In the genomic region with DNA sequence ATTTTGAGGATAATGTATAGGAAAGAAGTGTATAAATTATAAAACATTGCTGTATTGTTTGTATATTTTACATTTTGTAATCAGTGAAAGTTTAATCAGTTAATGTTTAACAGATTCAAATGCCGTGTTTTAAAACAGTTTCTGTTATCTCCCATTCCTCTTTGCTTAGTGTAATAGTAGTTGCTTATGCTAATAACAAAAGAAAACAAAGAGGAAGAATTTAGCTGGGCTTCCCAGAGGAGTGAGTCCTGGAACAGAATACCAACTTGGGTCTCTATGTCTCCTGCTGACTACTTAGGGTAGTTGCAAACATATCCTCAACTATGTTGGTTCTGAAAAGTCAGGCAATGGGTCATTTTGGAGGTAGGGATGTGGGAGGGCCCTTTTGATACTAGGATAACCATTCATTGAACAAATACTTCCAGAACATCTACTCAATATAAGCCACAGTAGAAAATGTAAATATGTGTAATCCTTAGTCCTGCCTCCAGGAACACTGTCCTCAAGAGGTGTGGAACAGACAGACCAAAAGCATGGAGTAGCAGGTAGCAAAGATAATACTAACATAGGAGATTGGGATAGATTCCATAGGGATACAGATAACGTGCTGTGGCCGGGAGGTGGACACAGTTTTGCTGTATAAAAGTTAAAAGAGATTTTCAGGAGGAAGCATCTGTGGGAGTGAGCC, we compare ENCODE assay signal across 23 cellular contexts. TPM values are rescaled to one million over a fixed set of nuclear protein-coding genes. Genes with fewer than 3 reads are reported as not detected.
DNase-seq lines count a peak whose midpoint lies in the region; ATAC-seq, FAIRE-seq and TF ChIP-seq lines count a peak whose summit lies in the region.
"Had no signal": no experiment of that assay in that cellular context is flagged by ENCODE, and none has a peak within 500 bp of the region (broad histone marks: within the 10 kb centered on the region; RNA-seq: fewer than 3 reads in every experiment).

No MANE protein-coding gene starts in this region.

- WGBS in IMR-90 (ENCODE audit: extremely low coverage in 2 of 2, insufficient read length in 1 of 2), 2 experiments: no CpG with 5 or more reads among the region's 3 CpGs

- no peak overlapping the region for H3K4me3 ChIP-seq in IMR-90 (ENCODE audit: insufficient read depth, low read depth, low read length)
- H3K4me3 ChIP-seq in Peyer's patch: no peak overlapping the region
- H3K4me3 ChIP-seq: sigmoid colon, vagina had no signal

- H2AK5ac ChIP-seq in IMR-90 (ENCODE audit: low read depth, low read length): peak overlapping the region; percentile 84

- POLR2A ChIA-PET in IMR-90 (lab: Charles Lee; ENCODE audit: unreplicated experiment): no interaction called here

- ATAC-seq in IMR-90 (ENCODE audit: low read depth) (peak; percentile 40), left lobe of liver (peak; percentile 54)
- ATAC-seq: activated CD8-positive, alpha-beta memory T cell treated with anti-CD3 and anti-CD28 coated beads, Interleukin-2, amount 10 ng/mL, durations not matched to agents 7 days and 5 days; left cardiac atrium had no signal

- H3K27me3 ChIP-seq in IMR-90 (ENCODE audit: control insufficient read depth, insufficient read depth, low read length): no peaks in the 10 kb centered on the region
- H3K27me3 ChIP-seq in Peyer's patch: no peaks in the 10 kb centered on the region
- H3K27me3 ChIP-seq: neutrophil, sigmoid colon, vagina had no signal

- TF ChIP-seq POLR2A in IMR-90 (IDR thresholded peaks at IDR 0.05; ENCODE audit: low read depth, low read length): no peak
- TF ChIP-seq POLR2A in Peyer's patch (IDR thresholded peaks at IDR 0.05): no peak

- peak overlapping the region; percentile 58 for H3K56ac ChIP-seq in IMR-90 (ENCODE audit: extremely low read depth, insufficient read depth, low read length)

- H3K9me3 Mint-ChIP-seq in chondrocyte (ENCODE audit: low read depth) (no peaks in the 10 kb centered on the region), nephron progenitor cell (no peaks in the 10 kb centered on the region)

- H4K8ac ChIP-seq in IMR-90 (ENCODE audit: low read depth in 2 of 2, low read length in 2 of 2): peak overlapping the region; percentile 81 to 83

- in situ Hi-C loops in ACHN (cut with HindIII; ENCODE audit: low pct_ligation_motif_present, low pct_unique_long_range_greater_than_20kb, low sequenced_read_pairs) (no loop called here), IMR-90 (cut with MboI; ENCODE audit: low sequenced_read_pairs) (no loop called here)

- no peaks in the 10 kb centered on the region for H4K20me1 ChIP-seq in IMR-90 (ENCODE audit: insufficient read depth, low read length)

- H3K36me3 Mint-ChIP-seq in chondrocyte (ENCODE audit: low read depth) (no peaks in the 10 kb centered on the region), nephron progenitor cell (ENCODE audit: low read depth) (peaks cover 13% of the 10 kb centered on the region)
- H3K36me3 Mint-ChIP-seq: activated CD8-positive, alpha-beta memory T cell treated with anti-CD3 and anti-CD28 coated beads, Interleukin-2, amount 10 ng/mL, durations not matched to agents 7 days and 5 days had no signal

- H3K9me1 ChIP-seq in IMR-90 (ENCODE audit: insufficient read depth, low read length): peaks cover 10% of the 10 kb centered on the region

- H2BK5ac ChIP-seq in IMR-90 (ENCODE audit: low read depth, low read length, poor library complexity, severe bottlenecking): peak overlapping the region; percentile 99

- peak overlapping the region; percentile 95 for H2BK120ac ChIP-seq in IMR-90 (ENCODE audit: low read depth, low read length)

- no peaks in the 10 kb centered on the region for H3K9me3 ChIP-seq in IMR-90 (ENCODE audit: control insufficient read depth, insufficient read depth, low read length)
- no peaks in the 10 kb centered on the region for H3K9me3 ChIP-seq in Peyer's patch
- H3K9me3 ChIP-seq: neutrophil, sigmoid colon, vagina had no signal

- TF ChIP-seq RAD21 in IMR-90 (IDR thresholded peaks at IDR 0.05; ENCODE audit: low read length): peak; percentile 5; the same call in 1 of the 2 replicates

- TF ChIP-seq CTCF in IMR-90 (conservative IDR thresholded peaks at IDR 0.05; ENCODE audit: low read depth, low read length) (peak; percentile 12; the same call in 1 of the 2 replicates), chondrocyte (IDR thresholded peaks at IDR 0.05) (peak; percentile 58), nephron progenitor cell (IDR thresholded peaks at IDR 0.05) (no peak), Peyer's patch (IDR thresholded peaks at IDR 0.05) (peak in 3 of 6 experiments; percentile 10 to 22 (median 19))

- peak overlapping the region; percentile 46 for H2AK9ac ChIP-seq in IMR-90 (replicated peaks; ENCODE audit: low read depth, low read length, poor library complexity)

- H4K91ac ChIP-seq in IMR-90 (ENCODE audit: insufficient read depth, low read depth, low read length): peak overlapping the region; percentile 97

- H3K4me1 Mint-ChIP-seq in chondrocyte (ENCODE audit: low read depth) (peaks cover 95% of the 10 kb centered on the region), nephron progenitor cell (peaks cover 41% of the 10 kb centered on the region)

- H3K9ac ChIP-seq in IMR-90 (ENCODE audit: low read depth, low read length): no peak overlapping the region

- H3K4ac ChIP-seq in IMR-90 (ENCODE audit: low read depth, low read length): peak overlapping the region; percentile 97

- peaks cover 16 to 46% of the 10 kb centered on the region in 2 experiments for H3K79me1 ChIP-seq in IMR-90 (ENCODE audit: low read depth in 1 of 2, low read length in 2 of 2)

- H3K27ac ChIP-seq in IMR-90 (ENCODE audit: insufficient read depth, low read length): peak overlapping the region; percentile 92
- H3K27ac ChIP-seq in Peyer's patch: no peak overlapping the region
- H3K27ac ChIP-seq: neutrophil, vagina had no signal

- CTCF ChIA-PET in IMR-90 (lab: Yijun Ruan, JAX): no interaction called here

- H3K18ac ChIP-seq in IMR-90 (ENCODE audit: low read depth, low read length): peak overlapping the region; percentile 91

- H3K23ac ChIP-seq in IMR-90 (ENCODE audit: low read depth, low read length): peak overlapping the region; percentile 80

- H3K4me1 ChIP-seq in IMR-90 (ENCODE audit: control insufficient read depth, insufficient read depth, low read length) (peaks cover 30% of the 10 kb centered on the region), Peyer's patch (peaks cover 0 to 18% (median 0%) of the 10 kb centered on the region in 4 donors)

- dilution Hi-C loops in IMR-90 (cut with HindIII; ENCODE audit: low sequenced_read_pairs, unreplicated experiment): no loop called here

- H3K27me3 Mint-ChIP-seq in chondrocyte (ENCODE audit: low read depth): no peaks in the 10 kb centered on the region
- no peaks in the 10 kb centered on the region for H3K27me3 Mint-ChIP-seq in nephron progenitor cell (ENCODE audit: low read depth, poor library complexity)
- H3K27me3 Mint-ChIP-seq: activated CD8-positive, alpha-beta memory T cell treated with anti-CD3 and anti-CD28 coated beads, Interleukin-2, amount 10 ng/mL, durations not matched to agents 7 days and 5 days had no signal

- intact Hi-C loops in IMR-90 (cut with micrococcal nuclease): no loop called here

- peak overlapping the region; percentile 98 for H4K5ac ChIP-seq in IMR-90 (ENCODE audit: low read depth, low read length)

- H2AFZ ChIP-seq in IMR-90 (replicated peaks; ENCODE audit: low read length, poor library complexity): no peak overlapping the region

- no peaks in the 10 kb centered on the region for H3K36me3 ChIP-seq in IMR-90 (ENCODE audit: control insufficient read depth, insufficient read depth, low read length)
- no peaks in the 10 kb centered on the region for H3K36me3 ChIP-seq in Peyer's patch
- H3K36me3 ChIP-seq: neutrophil, sigmoid colon, vagina had no signal

- H3K27ac Mint-ChIP-seq in chondrocyte (ENCODE audit: unreplicated experiment) (peak overlapping the region; percentile 90), nephron progenitor cell (no peak overlapping the region)
- H3K27ac Mint-ChIP-seq: activated CD8-positive, alpha-beta memory T cell treated with anti-CD3 and anti-CD28 coated beads, Interleukin-2, amount 10 ng/mL, durations not matched to agents 7 days and 5 days had no signal

- BruUV-seq in IMR-90 (replicated peaks; lab: Mats Ljungman, UMichigan): no TSS peak

- peak; percentile 11 for DNase-seq in ACHN
- DNase-seq in IMR-90: peak; percentile 74
- DNase-seq in chondrocyte (ENCODE audit: low spot score): no peak
- no peak for DNase-seq in left lobe of liver (ENCODE audit: low spot score)
- DNase-seq in nephron progenitor cell: no peak
- DNase-seq in stimulated activated naive CD4-positive, alpha-beta T cell treated with Interleukin-2 at 50 U/mL for 16 hours (lab: John Stamatoyannopoulos, UW): no peak
- DNase-seq in Peyer's patch: no peak
- no peak for DNase-seq in GM19239 (ENCODE audit: insufficient read length, low spot score)
- DNase-seq: activated CD4-positive, CD25-positive, alpha-beta regulatory T cell treated with anti-CD3 and anti-CD28 coated beads, Interleukin-2, amount 50 U/mL, for 72 hours; activated CD8-positive, alpha-beta memory T cell treated with anti-CD3 and anti-CD28 coated beads, Interleukin-2, amount 10 ng/mL, durations not matched to agents 7 days and 5 days; activated effector memory CD4-positive, alpha-beta T cell treated with Interleukin-2 at 50 U/mL for 16 hours; amygdala; GF-D8; hypothalamus; left cardiac atrium; NCI-H1930; NCI-H446 treated with DMSO at 0.1 percent for 48 hours; SHP77 treated with DMSO at 0.1 percent for 48 hours; sigmoid colon; T-helper 9 cell had no signal

- H3K4me2 ChIP-seq in IMR-90 (ENCODE audit: low read depth, low read length): peak overlapping the region; percentile 22; the same call in 1 of the 2 replicates

- peak overlapping the region; percentile 13; the same call in 2 of the 3 replicates for H2BK15ac ChIP-seq in IMR-90 (ENCODE audit: low read depth, low read length)

- FAIRE-seq in GM19239 (lab: Jason Lieb, UNC): no peak
- FAIRE-seq: GM12891 had no signal

- H3K4me3 Mint-ChIP-seq in chondrocyte (ENCODE audit: unreplicated experiment): no peak overlapping the region
- H3K4me3 Mint-ChIP-seq in nephron progenitor cell: no peak overlapping the region
- H3K4me3 Mint-ChIP-seq: activated CD8-positive, alpha-beta memory T cell treated with anti-CD3 and anti-CD28 coated beads, Interleukin-2, amount 10 ng/mL, durations not matched to agents 7 days and 5 days had no signal

- peak overlapping the region; percentile 88 for H2BK20ac ChIP-seq in IMR-90 (ENCODE audit: low read depth, low read length)

- H3K14ac ChIP-seq in IMR-90 (replicated peaks; ENCODE audit: low read depth, low read length): peak overlapping the region; percentile 95

RNA-seq across cellular contexts. Expression of gene EVL, which starts 36.1 kb away (rescaled TPM):
- 7.2 TPM in 2 replicates for total RNA-seq in IMR-90 (2012; rRNA removed)
- 36.5 and 36.6 TPM in 2 replicates for polyA plus RNA-seq in IMR-90 (2012; rRNA removed)
- 23.4 and 26.6 TPM in 2 replicates for polyA plus RNA-seq in IMR-90 (2012; cell fraction: cytosol; rRNA removed)
- 208 and 301 TPM in 2 replicates for polyA plus RNA-seq in IMR-90 (2012; cell fraction: nucleus; rRNA removed; ENCODE audit: low replicate concordance)
- total RNA-seq in chondrocyte: 98.9 to 112 TPM (median 104 TPM) in 3 replicates
- 76.2 TPM for total RNA-seq in left lobe of liver
- 100 to 1,000 TPM in 2 of 4 donors, 10 to 100 TPM in 2; 44.9 to 409 (median 110) TPM for total RNA-seq in Peyer's patch

Comparison
In these comparisons a context has a peak if more than half of its experiments do, and no peak if none do; other contexts are left out.
1. DNase-seq: peak in ACHN (single experiment) and IMR-90 (single experiment); none in chondrocyte (single experiment), left lobe of liver (single experiment), nephron progenitor cell (single experiment), stimulated activated naive CD4-positive, alpha-beta T cell treated with Interleukin-2 at 50 U/mL for 16 hours (single experiment), Peyer's patch (0 of 3) and GM19239 (single experiment).